In genomic region chr12:24748326-24748725, GRCh38 we compare ENCODE assay signal across 22 cellular contexts.
"Had no signal": no experiment of that assay in that cellular context is flagged by ENCODE, and none has a peak within 500 bp of the region (broad histone marks: within the 10 kb centered on the region; RNA-seq: fewer than 3 reads in every experiment).

No MANE protein-coding gene starts in this region.

- H3K4me3 ChIP-seq: adrenal gland, left ventricle myocardium inferior, pancreas, right lobe of liver, suprapubic skin, transverse colon, vagina had no signal

- FAIRE-seq: pancreas, small intestine had no signal

- H3K27me3 ChIP-seq: adrenal gland, pancreas, right lobe of liver, suprapubic skin, transverse colon, vagina had no signal

- H3K4me1 ChIP-seq: adrenal gland, pancreas, right lobe of liver, suprapubic skin, transverse colon, vagina had no signal

- H3K9me3 ChIP-seq: adrenal gland, left ventricle myocardium inferior, pancreas, right lobe of liver, suprapubic skin, transverse colon, vagina had no signal

- DNase-seq: activated CD8-positive, alpha-beta memory T cell treated with anti-CD3 and anti-CD28 coated beads for 24 hours; activated CD8-positive, alpha-beta memory T cell treated with anti-CD3 and anti-CD28 coated beads, Interleukin-2, amount 50 U/mL, for 48 hours; activated effector memory CD4-positive, alpha-beta T cell treated with anti-CD3 and anti-CD28 coated beads, Interleukin-2, amount 50 U/mL, for 16 hours; activated T-cell treated with anti-CD3 and anti-CD28 coated beads, Interleukin-2, amount 50 U/mL, for 72 hours; adrenal gland; effector CD4-positive, alpha-beta T cell; immature natural killer cell; kidney glomerular epithelial cell; left ventricle myocardium inferior; mammary epithelial cell; pancreas; right lobe of liver; small intestine; stimulated activated CD4-positive, alpha-beta T cell treated with anti-CD3 and anti-CD28 coated beads, Interleukin-4, amount 100 ng/mL, for 1 hour; stimulated activated naive CD8-positive, alpha-beta T cell treated with anti-CD3 and anti-CD28 coated beads, Interleukin-15, amount 100 ng/mL, for 72 hours; T1000; transverse colon had no signal

- H3K36me3 ChIP-seq: adrenal gland, left ventricle myocardium inferior, pancreas, right lobe of liver, suprapubic skin, transverse colon, vagina had no signal

- ATAC-seq: activated CD4-positive, CD25-positive, alpha-beta regulatory T cell treated with anti-CD3 and anti-CD28 coated beads, Interleukin-2, amount 50 U/mL, for 24 hours; activated naive CD4-positive, alpha-beta T cell treated with anti-CD3 and anti-CD28 coated beads, Interleukin-2, amount 50 U/mL, for 72 hours; activated T-cell treated with anti-CD3 and anti-CD28 coated beads, Interleukin-2, amount 50 U/mL, for 72 hours; esophagus mucosa; pancreas; right lobe of liver; stimulated activated naive CD8-positive, alpha-beta T cell treated with anti-CD3 and anti-CD28 coated beads, Interleukin-15, amount 100 ng/mL, for 72 hours had no signal

- H3K27ac ChIP-seq: adrenal gland, left ventricle myocardium inferior, pancreas, right lobe of liver, suprapubic skin, transverse colon, vagina had no signal
